ENCODE assay signal across 19 cellular contexts in the genomic region with DNA sequence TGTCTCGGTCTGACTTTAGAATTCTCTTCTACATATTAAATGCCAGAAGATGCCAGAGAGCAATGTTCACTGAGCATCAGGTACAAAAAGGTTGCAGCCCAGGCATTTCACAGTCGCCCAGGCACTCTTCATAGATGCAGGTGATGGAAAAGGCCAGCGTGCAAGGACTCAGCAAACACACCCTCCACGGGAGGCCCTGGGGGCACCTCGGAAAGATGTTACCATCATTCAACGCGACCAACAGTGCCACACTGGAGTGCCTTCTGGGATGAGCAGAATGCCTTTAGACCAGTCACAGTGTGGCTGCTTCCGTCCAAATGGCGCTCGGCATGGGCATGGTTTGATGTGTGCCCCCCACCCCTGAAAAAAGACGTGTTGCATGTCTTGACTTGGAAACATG.
"Had no signal": no experiment of that assay in that cellular context is flagged by ENCODE, and none has a peak within 500 bp of the region (broad histone marks: within the 10 kb centered on the region; RNA-seq: fewer than 3 reads in every experiment).

No MANE protein-coding gene starts in this region.

- H3K9me3 ChIP-seq: gastrocnemius medialis, heart right ventricle, psoas muscle, right lobe of liver, tibial artery, upper lobe of right lung, vagina had no signal

- H3K27me3 ChIP-seq: gastrocnemius medialis, heart right ventricle, right lobe of liver, tibial artery, upper lobe of right lung, vagina had no signal

- H3K4me3 ChIP-seq: gastrocnemius medialis, heart right ventricle, psoas muscle, right lobe of liver, tibial artery, upper lobe of right lung, vagina had no signal

- DNase-seq: effector memory CD4-positive, alpha-beta T cell; gastrocnemius medialis; heart right ventricle; hypothalamus; kidney glomerular epithelial cell; mammary epithelial cell; natural killer cell; nucleus accumbens; psoas muscle; retina; right lobe of liver; stimulated activated CD4-positive, alpha-beta T cell treated with anti-CD3 and anti-CD28 coated beads, Interleukin-15, amount 100 ng/mL, for 24 hours; stimulated activated CD4-positive, alpha-beta T cell treated with anti-CD3 and anti-CD28 coated beads, Interleukin-1b, Interleukin-23, amount 100 ng/mL, for 48 hours; stimulated activated CD4-positive, alpha-beta T cell treated with anti-CD3 and anti-CD28 coated beads, Interleukin-4, amount 100 ng/mL, for 24 hours; tibial artery; upper lobe of right lung had no signal

- ATAC-seq: heart right ventricle; left lobe of liver; natural killer cell; right lobe of liver; stimulated activated memory B cell treated with anti-CD40 and anti-IgM and Interleukin-4, amounts not matched to agents 10 μg/mL and 1 μg/mL and 100 μg/mL, for 72 hours; upper lobe of right lung had no signal

- H3K27ac ChIP-seq: gastrocnemius medialis, heart right ventricle, psoas muscle, right lobe of liver, tibial artery, upper lobe of right lung, vagina had no signal

- H3K36me3 ChIP-seq: gastrocnemius medialis, heart right ventricle, right lobe of liver, tibial artery, upper lobe of right lung, vagina had no signal
